23 cellular contexts compared by ENCODE assay signal in the genomic region with DNA sequence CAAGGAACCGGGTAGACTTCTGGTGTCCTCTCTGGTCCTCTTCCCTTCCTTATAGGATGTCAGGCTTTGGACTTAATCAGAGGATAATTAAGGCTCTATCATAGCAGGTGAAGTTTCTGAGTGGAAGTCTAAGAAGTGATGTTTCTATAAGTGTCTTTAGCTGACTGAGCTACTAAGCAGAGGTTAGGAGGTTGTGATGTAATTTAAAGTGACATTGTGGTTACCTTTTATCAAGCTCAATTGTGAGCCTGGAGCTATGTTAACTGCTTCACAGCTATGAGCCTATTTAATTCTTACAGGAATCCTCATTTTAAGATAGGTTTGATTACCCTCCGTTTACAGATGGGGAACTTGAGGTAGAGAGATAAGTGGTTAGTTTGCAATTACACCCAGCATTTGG.
DNase-seq lines count a peak whose midpoint lies in the region; TF ChIP-seq lines count a peak whose summit lies in the region.
"Had no signal": no experiment of that assay in that cellular context is flagged by ENCODE, and none has a peak within 500 bp of the region (broad histone marks: within the 10 kb centered on the region; RNA-seq: fewer than 3 reads in every experiment).

No MANE protein-coding gene starts in this region.

- H2AFZ ChIP-seq in OCI-LY1 (ENCODE audit: low read length) = no peak overlapping the region
- no peak overlapping the region for H2AFZ ChIP-seq in osteoblast (ENCODE audit: low read length)
- H2AFZ ChIP-seq: GM23338 had no signal

- peaks cover 33 to 72% (median 52%) of the 10 kb centered on the region in 10 experiments for H3K4me1 ChIP-seq in BLaER1 treated with 17β-estradiol and CSF1 and Interleukin-3, amounts not matched to agents 10 nM and 100 nM
- H3K4me1 ChIP-seq in DOHH2 (ENCODE audit: control insufficient read depth, low read length) (peaks cover 93% of the 10 kb centered on the region), OCI-LY1 (ENCODE audit: insufficient read depth, low read length, severe bottlenecking) (peaks cover 65% of the 10 kb centered on the region), mesendoderm (ENCODE audit: control insufficient read depth, low read depth, low read length) (peaks cover 10% of the 10 kb centered on the region), osteoblast (ENCODE audit: insufficient read depth, low read length) (no peaks in the 10 kb centered on the region)
- H3K4me1 ChIP-seq: A549 had no signal

- no peak overlapping the region for H3K56ac ChIP-seq in mesendoderm (ENCODE audit: low read length)

- H2BK15ac ChIP-seq in mesendoderm (replicated peaks; ENCODE audit: low read depth) = no peak overlapping the region

- H2AK5ac ChIP-seq in mesendoderm (ENCODE audit: low read length) = no peak overlapping the region

- H4K20me1 ChIP-seq in BLaER1 treated with 17β-estradiol and CSF1 and Interleukin-3, amounts not matched to agents 10 nM and 100 nM = peaks cover 0 to 79% (median 25%) of the 10 kb centered on the region in 11 experiments; a peak in 11 of 22 replicates
- no peaks in the 10 kb centered on the region for H4K20me1 ChIP-seq in DOHH2 (ENCODE audit: control insufficient read depth, insufficient read depth, low read depth, low read length)
- no peaks in the 10 kb centered on the region for H4K20me1 ChIP-seq in OCI-LY1 (ENCODE audit: insufficient read depth, low read length)
- H4K20me1 ChIP-seq in osteoblast (ENCODE audit: insufficient read depth, low read length) = peaks cover 14% of the 10 kb centered on the region

- no peak overlapping the region for H3K9ac ChIP-seq in BLaER1 treated with 17β-estradiol and CSF1 and Interleukin-3, amounts not matched to agents 10 nM and 100 nM
- peak overlapping the region; percentile 36; the same call in 1 of the 2 replicates for H3K9ac ChIP-seq in OCI-LY1 (ENCODE audit: low read length)
- H3K9ac ChIP-seq in mesendoderm (ENCODE audit: low read length) = no peak overlapping the region

- H3K36me3 ChIP-seq in BLaER1 treated with 17β-estradiol and CSF1 and Interleukin-3, amounts not matched to agents 10 nM and 100 nM = no peaks in the 10 kb centered on the region
- no peaks in the 10 kb centered on the region for H3K36me3 ChIP-seq in DOHH2 (ENCODE audit: control insufficient read depth, low read length)
- H3K36me3 ChIP-seq in OCI-LY1 (ENCODE audit: insufficient read depth, low read length) = no peaks in the 10 kb centered on the region
- H3K36me3 ChIP-seq in mesendoderm (ENCODE audit: control insufficient read depth, insufficient read depth, low read length) = no peaks in the 10 kb centered on the region
- no peaks in the 10 kb centered on the region for H3K36me3 ChIP-seq in osteoblast (ENCODE audit: insufficient read depth, low read length)
- H3K36me3 ChIP-seq: HAP-1 had no signal

- H3K9me3 ChIP-seq in BLaER1 treated with 17β-estradiol and CSF1 and Interleukin-3, amounts not matched to agents 10 nM and 100 nM (replicated peaks in 1 of 11) = no peaks in the 10 kb centered on the region
- H3K9me3 ChIP-seq in DOHH2 (ENCODE audit: control insufficient read depth, insufficient read depth, low read length) (no peaks in the 10 kb centered on the region), OCI-LY1 (ENCODE audit: low read length) (no peaks in the 10 kb centered on the region), osteoblast (ENCODE audit: low read depth, low read length) (no peaks in the 10 kb centered on the region)
- H3K9me3 ChIP-seq: A549, HAP-1 had no signal

- H4K5ac ChIP-seq in mesendoderm (ENCODE audit: low read length) = no peak overlapping the region

- no peak overlapping the region for H2BK5ac ChIP-seq in mesendoderm (ENCODE audit: low read length)

- peak overlapping the region in 4 of 11 experiments; percentile 3 to 54 (median 32); a peak in 6 of 22 replicates for H3K27ac ChIP-seq in BLaER1 treated with 17β-estradiol and CSF1 and Interleukin-3, amounts not matched to agents 10 nM and 100 nM
- H3K27ac ChIP-seq in DOHH2 (ENCODE audit: low read depth, low read length) (peak overlapping the region; percentile 85), OCI-LY1 (ENCODE audit: low read depth, low read length, poor library complexity, severe bottlenecking) (peak overlapping the region; percentile 91), mesendoderm (ENCODE audit: low read depth, low read length) (no peak overlapping the region), osteoblast (ENCODE audit: low read depth, low read length) (no peak overlapping the region)
- H3K27ac ChIP-seq: A549, HL-60 had no signal

- peaks cover 64% of the 10 kb centered on the region for H3K79me2 ChIP-seq in DOHH2 (ENCODE audit: control insufficient read depth, low read length)
- H3K79me2 ChIP-seq in OCI-LY1 (ENCODE audit: insufficient read depth, low read length) = peaks cover 50% of the 10 kb centered on the region
- no peaks in the 10 kb centered on the region for H3K79me2 ChIP-seq in mesendoderm (ENCODE audit: control insufficient read depth, insufficient read depth, low read length)
- H3K79me2 ChIP-seq in osteoblast (ENCODE audit: insufficient read depth, low read length) = no peaks in the 10 kb centered on the region

- peak; percentile 37 for DNase-seq in mesendoderm
- DNase-seq in NCI-H2196 (lab: John Stamatoyannopoulos, UW; ENCODE audit: unreplicated experiment) = no peak
- no peak for DNase-seq in osteoblast (ENCODE audit: insufficient read length, low spot score, missing footprints)
- DNase-seq in NCI-H2171 treated with DMSO at 0.1 percent for 48 hours (lab: John Stamatoyannopoulos, UW) = no peak
- no peak for DNase-seq in nucleus accumbens (lab: John Stamatoyannopoulos, UW)
- DNase-seq: C1 segment of cervical spinal cord; CD8-positive, alpha-beta memory T cell; DMS53; KBM-7; NCI-H1105; NCI-H146; NCI-H2171; NCI-H446; PC-3; SHP77 treated with DMSO at 0.1 percent for 48 hours; T-cell had no signal

- H3K4ac ChIP-seq in mesendoderm (ENCODE audit: low read depth, low read length) = no peak overlapping the region

- H3K23ac ChIP-seq in mesendoderm (ENCODE audit: low read length) = no peak overlapping the region

- no peak overlapping the region for H2BK120ac ChIP-seq in mesendoderm (ENCODE audit: low read depth, low read length)

- WGBS in mesendoderm (ENCODE audit: extremely low coverage, insufficient coverage, low lambda C conversion rate) = no CpG with 5 or more reads among the region's 2 CpGs

- peaks cover 28% of the 10 kb centered on the region for H3F3A ChIP-seq in DOHH2 (ENCODE audit: control insufficient read depth, insufficient read depth)
- H3F3A ChIP-seq in OCI-LY1 (ENCODE audit: insufficient read depth, low read length) = no peaks in the 10 kb centered on the region

- H3K9me2 ChIP-seq in DOHH2 (replicated peaks; ENCODE audit: control insufficient read depth, low read length) = no peaks in the 10 kb centered on the region
- no peaks in the 10 kb centered on the region for H3K9me2 ChIP-seq in OCI-LY1 (ENCODE audit: low read depth, low read length)

- H4K8ac ChIP-seq in mesendoderm (ENCODE audit: low read depth, low read length) = no peak overlapping the region

- no peak overlapping the region for H3K4me3 ChIP-seq in BLaER1 treated with 17β-estradiol and CSF1 and Interleukin-3, amounts not matched to agents 10 nM and 100 nM
- H3K4me3 ChIP-seq in DOHH2 (ENCODE audit: low read length) = peak overlapping the region; percentile 59
- H3K4me3 ChIP-seq in OCI-LY1 (ENCODE audit: low read depth, low read length, poor library complexity, severe bottlenecking) = peak overlapping the region; percentile 31
- no peak overlapping the region for H3K4me3 ChIP-seq in mesendoderm (ENCODE audit: low read length)
- H3K4me3 ChIP-seq in osteoblast (ENCODE audit: insufficient read depth, low read length) = no peak overlapping the region
- H3K4me3 ChIP-seq: A549, GM23338, HAP-1 had no signal

- H3K18ac ChIP-seq in mesendoderm (ENCODE audit: low read length) = no peak overlapping the region

- no peaks in the 10 kb centered on the region for H3K27me3 ChIP-seq in BLaER1 treated with 17β-estradiol and CSF1 and Interleukin-3, amounts not matched to agents 10 nM and 100 nM
- H3K27me3 ChIP-seq in DOHH2 (ENCODE audit: control insufficient read depth, low read length) (no peaks in the 10 kb centered on the region), OCI-LY1 (ENCODE audit: insufficient read depth, low read length) (no peaks in the 10 kb centered on the region), mesendoderm (ENCODE audit: insufficient read depth, low read length, poor library complexity) (no peaks in the 10 kb centered on the region), osteoblast (ENCODE audit: insufficient read depth, low read length) (no peaks in the 10 kb centered on the region)

- no peaks in the 10 kb centered on the region for H3K79me1 ChIP-seq in mesendoderm (ENCODE audit: low read length)

- no peak for TF ChIP-seq CTCF in DOHH2 (IDR thresholded peaks at IDR 0.05; ENCODE audit: low read depth, low read length, poor library complexity, severe bottlenecking)
- no peak for TF ChIP-seq CTCF in OCI-LY1 (IDR thresholded peaks at IDR 0.05; ENCODE audit: low read length)
- TF ChIP-seq CTCF in osteoblast (IDR thresholded peaks at IDR 0.05; ENCODE audit: extremely low read depth, low read depth, low read length) = no peak

- peak overlapping the region; percentile 72 to 95 (median 82) for H3K4me2 ChIP-seq in BLaER1 treated with 17β-estradiol and CSF1 and Interleukin-3, amounts not matched to agents 10 nM and 100 nM
- H3K4me2 ChIP-seq in DOHH2 (ENCODE audit: low read length) (peak overlapping the region; percentile 80), OCI-LY1 (ENCODE audit: low read length) (peak overlapping the region; percentile 62), mesendoderm (ENCODE audit: low read length) (no peak overlapping the region), osteoblast (ENCODE audit: insufficient read depth, low read length) (no peak overlapping the region)
- H3K4me2 ChIP-seq: A549 had no signal

Comparison
In these comparisons a context has a peak if more than half of its experiments do, and no peak if none do; other contexts are left out.
1. H3K27ac ChIP-seq: peak in DOHH2 (single experiment) and OCI-LY1 (single experiment); none in mesendoderm (single experiment) and osteoblast (single experiment).
2. H3K4me2 ChIP-seq: peak in BLaER1 treated with 17β-estradiol and CSF1 and Interleukin-3, amounts not matched to agents 10 nM and 100 nM (11 of 11), DOHH2 (single experiment) and OCI-LY1 (single experiment); none in mesendoderm (single experiment) and osteoblast (single experiment).
3. H3K4me3 ChIP-seq: peak in DOHH2 (single experiment) and OCI-LY1 (single experiment); none in BLaER1 treated with 17β-estradiol and CSF1 and Interleukin-3, amounts not matched to agents 10 nM and 100 nM (0 of 10), mesendoderm (single experiment) and osteoblast (single experiment).